ENCODE assay signal across 8 cellular contexts in the genomic region with DNA sequence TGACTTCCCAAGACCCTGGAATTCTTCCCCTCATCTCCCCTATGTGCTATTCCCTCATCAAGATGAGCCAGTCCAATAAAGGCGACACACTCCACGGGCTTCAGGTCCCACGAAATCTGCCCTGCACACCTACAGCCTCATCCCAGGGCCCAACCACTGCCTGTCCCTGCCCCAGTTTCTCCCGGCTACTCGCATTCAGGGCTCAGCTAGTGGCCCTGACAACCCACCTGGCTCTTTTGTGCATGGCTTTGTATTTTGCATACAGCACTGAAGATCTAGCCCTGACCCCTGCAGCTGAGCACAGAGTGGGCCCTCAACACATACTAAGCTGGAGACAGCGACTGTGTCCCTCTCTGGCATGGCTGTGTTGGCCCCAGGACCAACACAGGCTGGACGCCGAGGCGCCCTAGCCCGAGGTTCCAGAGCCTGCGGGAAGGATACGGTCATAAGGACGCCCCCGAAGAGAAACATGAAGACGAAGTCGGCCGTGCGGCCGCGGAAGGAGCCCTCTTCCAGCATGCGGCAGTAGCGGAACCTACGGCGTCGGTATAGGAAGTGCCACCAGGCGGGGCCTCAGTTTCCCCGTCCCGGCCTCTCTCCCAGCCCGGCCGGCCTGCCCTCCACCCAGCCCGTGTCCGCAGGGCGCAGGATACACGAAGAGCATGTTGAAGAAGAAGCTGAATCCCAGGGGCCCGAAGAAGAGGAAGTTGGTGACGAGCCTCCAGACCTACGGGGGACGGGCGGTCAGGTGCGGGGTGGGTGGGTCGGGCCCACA. TPM values are rescaled to one million over a fixed set of nuclear protein-coding genes. Genes with fewer than 3 reads are reported as not detected.
DNase-seq lines count a peak whose midpoint lies in the region; TF ChIP-seq lines count a peak whose summit lies in the region.

No MANE protein-coding gene starts in this region.

- H2AFZ ChIP-seq in parathyroid adenoma: no peak overlapping the region

- DNase-seq in activated CD4-positive, alpha-beta T cell treated with anti-CD3 and anti-CD28 coated beads, Interleukin-2, amount 10 ng/mL, durations not matched to agents 7 days and 5 days: no peak
- DNase-seq in activated CD4-positive, alpha-beta T cell treated with anti-CD3 and anti-CD28 coated beads for 1 hour: no peak
- DNase-seq in LNCaP clone FGC (ENCODE audit: low read depth): no peak
- no peak for DNase-seq in SJCRH30
- no peak for DNase-seq in GM03348 (ENCODE audit: low spot score)
- DNase-seq in NCI-H2171 (lab: John Stamatoyannopoulos, UW): no peak

- peaks cover 22% of the 10 kb centered on the region for H3K4me1 Mint-ChIP-seq in activated CD4-positive, alpha-beta T cell treated with anti-CD3 and anti-CD28 coated beads, Interleukin-2, amount 10 ng/mL, durations not matched to agents 7 days and 5 days
- H3K4me1 Mint-ChIP-seq in dendritic cell treated with granulocyte-macrophage colony-stimulating factor and Interleukin-4, amounts not matched to agents 40 ng/mL and 50 ng/mL, for 4 days (ENCODE audit: low read depth): peaks cover 26% of the 10 kb centered on the region

- H3K36me3 ChIP-seq in parathyroid adenoma (ENCODE audit: control insufficient read depth, insufficient read depth, low read length) (no peaks in the 10 kb centered on the region), SJCRH30 (peaks cover 49% of the 10 kb centered on the region)

- no peaks in the 10 kb centered on the region for H3K27me3 Mint-ChIP-seq in activated CD4-positive, alpha-beta T cell treated with anti-CD3 and anti-CD28 coated beads, Interleukin-2, amount 10 ng/mL, durations not matched to agents 7 days and 5 days
- peaks cover 5% of the 10 kb centered on the region for H3K27me3 Mint-ChIP-seq in dendritic cell treated with granulocyte-macrophage colony-stimulating factor and Interleukin-4, amounts not matched to agents 40 ng/mL and 50 ng/mL, for 4 days

- POLR2A ChIA-PET in activated CD4-positive, alpha-beta T cell treated with anti-CD3 and anti-CD28 coated beads, Interleukin-2, amount 10 ng/mL, durations not matched to agents 7 days and 5 days (lab: Charles Lee): no interaction called here

- H3K4me3 ChIP-seq in LNCaP clone FGC (ENCODE audit: low read depth, low read length) (peak overlapping the region; percentile 61), parathyroid adenoma (ENCODE audit: low read depth, low read length) (no peak overlapping the region), SJCRH30 (no peak overlapping the region)

- peak overlapping the region; percentile 88 for H3K27ac Mint-ChIP-seq in activated CD4-positive, alpha-beta T cell treated with anti-CD3 and anti-CD28 coated beads, Interleukin-2, amount 10 ng/mL, durations not matched to agents 7 days and 5 days
- H3K27ac Mint-ChIP-seq in dendritic cell treated with granulocyte-macrophage colony-stimulating factor and Interleukin-4, amounts not matched to agents 40 ng/mL and 50 ng/mL, for 4 days: peak overlapping the region; percentile 83

- no peak overlapping the region for H3K9ac ChIP-seq in parathyroid adenoma

- H3K27ac ChIP-seq in parathyroid adenoma (no peak overlapping the region), SJCRH30 (no peak overlapping the region)

- peak overlapping the region; percentile 88 for H3K4me3 Mint-ChIP-seq in activated CD4-positive, alpha-beta T cell treated with anti-CD3 and anti-CD28 coated beads, Interleukin-2, amount 10 ng/mL, durations not matched to agents 7 days and 5 days
- H3K4me3 Mint-ChIP-seq in dendritic cell treated with granulocyte-macrophage colony-stimulating factor and Interleukin-4, amounts not matched to agents 40 ng/mL and 50 ng/mL, for 4 days: peak overlapping the region; percentile 89

- peak overlapping the region; percentile 88 for H3K4me2 ChIP-seq in parathyroid adenoma (ENCODE audit: low read length)

- intact Hi-C loops in dendritic cell treated with granulocyte-macrophage colony-stimulating factor and Interleukin-4, amounts not matched to agents 40 ng/mL and 50 ng/mL, for 4 days (cut with micrococcal nuclease): loop anchor here (5.0 to 10.0 kb wide), 2 partner anchors 51 to 57 kb away; a partner anchor contains a TSS

- CTCF ChIA-PET in activated CD4-positive, alpha-beta T cell treated with anti-CD3 and anti-CD28 coated beads, Interleukin-2, amount 10 ng/mL, durations not matched to agents 7 days and 5 days (lab: Charles Lee): interaction anchor here (0.9 to 2.4 kb wide), 2 partner anchors 11 to 19 kb away, joined by 3 to 8 read pairs; a partner anchor contains a TSS

- no peaks in the 10 kb centered on the region for H3K9me3 Mint-ChIP-seq in activated CD4-positive, alpha-beta T cell treated with anti-CD3 and anti-CD28 coated beads, Interleukin-2, amount 10 ng/mL, durations not matched to agents 7 days and 5 days
- no peaks in the 10 kb centered on the region for H3K9me3 Mint-ChIP-seq in dendritic cell treated with granulocyte-macrophage colony-stimulating factor and Interleukin-4, amounts not matched to agents 40 ng/mL and 50 ng/mL, for 4 days

- H3K4me1 ChIP-seq in parathyroid adenoma: no peaks in the 10 kb centered on the region
- H3K4me1 ChIP-seq in SJCRH30: peaks cover 20% of the 10 kb centered on the region

- H3K27me3 ChIP-seq in parathyroid adenoma (ENCODE audit: control insufficient read depth, insufficient read depth, low read length) (no peaks in the 10 kb centered on the region), SJCRH30 (no peaks in the 10 kb centered on the region)

- H3K79me2 ChIP-seq in parathyroid adenoma: no peaks in the 10 kb centered on the region

- TF ChIP-seq CTCF in LNCaP clone FGC (IDR thresholded peaks at IDR 0.05; ENCODE audit: control insufficient read depth, extremely low read depth, insufficient read depth) (no peak), parathyroid adenoma (IDR thresholded peaks at IDR 0.05) (no peak)

- peaks cover 2% of the 10 kb centered on the region for H3K36me3 Mint-ChIP-seq in activated CD4-positive, alpha-beta T cell treated with anti-CD3 and anti-CD28 coated beads, Interleukin-2, amount 10 ng/mL, durations not matched to agents 7 days and 5 days (ENCODE audit: low read depth)
- H3K36me3 Mint-ChIP-seq in dendritic cell treated with granulocyte-macrophage colony-stimulating factor and Interleukin-4, amounts not matched to agents 40 ng/mL and 50 ng/mL, for 4 days (ENCODE audit: low read depth): peaks cover 45% of the 10 kb centered on the region

- no peaks in the 10 kb centered on the region for H3K9me3 ChIP-seq in parathyroid adenoma (ENCODE audit: control insufficient read depth, low read length)
- H3K9me3 ChIP-seq in SJCRH30 (replicated peaks): no peaks in the 10 kb centered on the region

RNA-seq across cellular contexts. Expression of a gene that starts 0.7 kb away (rescaled TPM):
- 1 to 10 TPM; 9.0 to 9.9 TPM for total RNA-seq in activated CD4-positive, alpha-beta T cell treated with anti-CD3 and anti-CD28 coated beads, Interleukin-2, amount 10 ng/mL, durations not matched to agents 7 days and 5 days
- total RNA-seq in SJCRH30 (2014; rRNA removed; shearing (Covaris generic)): not detected in 2 replicates

RNA-seq across cellular contexts. Expression of a gene that starts 19.6 kb away (rescaled TPM):
- total RNA-seq in activated CD4-positive, alpha-beta T cell treated with anti-CD3 and anti-CD28 coated beads, Interleukin-2, amount 10 ng/mL, durations not matched to agents 7 days and 5 days: 1 to 10 TPM; 7.8 to 8.8 TPM
- total RNA-seq in SJCRH30 (2014; rRNA removed; shearing (Covaris generic)): 0.51 and 1.9 TPM in 2 replicates

RNA-seq across cellular contexts. Expression of a gene that starts 51.3 kb away (rescaled TPM):
- 10 to 100 TPM; 91.4 to 92.6 TPM for total RNA-seq in activated CD4-positive, alpha-beta T cell treated with anti-CD3 and anti-CD28 coated beads, Interleukin-2, amount 10 ng/mL, durations not matched to agents 7 days and 5 days
- 119 and 152 TPM in 2 replicates for total RNA-seq in SJCRH30 (2014; rRNA removed; shearing (Covaris generic))

RNA-seq across cellular contexts. Expression of a gene that starts 56.1 kb away (rescaled TPM):
- 100 to 1,000 TPM; 716 to 730 TPM for total RNA-seq in activated CD4-positive, alpha-beta T cell treated with anti-CD3 and anti-CD28 coated beads, Interleukin-2, amount 10 ng/mL, durations not matched to agents 7 days and 5 days
- 270 and 350 TPM in 2 replicates for total RNA-seq in SJCRH30 (2014; rRNA removed; shearing (Covaris generic))
